In the genomic region with DNA sequence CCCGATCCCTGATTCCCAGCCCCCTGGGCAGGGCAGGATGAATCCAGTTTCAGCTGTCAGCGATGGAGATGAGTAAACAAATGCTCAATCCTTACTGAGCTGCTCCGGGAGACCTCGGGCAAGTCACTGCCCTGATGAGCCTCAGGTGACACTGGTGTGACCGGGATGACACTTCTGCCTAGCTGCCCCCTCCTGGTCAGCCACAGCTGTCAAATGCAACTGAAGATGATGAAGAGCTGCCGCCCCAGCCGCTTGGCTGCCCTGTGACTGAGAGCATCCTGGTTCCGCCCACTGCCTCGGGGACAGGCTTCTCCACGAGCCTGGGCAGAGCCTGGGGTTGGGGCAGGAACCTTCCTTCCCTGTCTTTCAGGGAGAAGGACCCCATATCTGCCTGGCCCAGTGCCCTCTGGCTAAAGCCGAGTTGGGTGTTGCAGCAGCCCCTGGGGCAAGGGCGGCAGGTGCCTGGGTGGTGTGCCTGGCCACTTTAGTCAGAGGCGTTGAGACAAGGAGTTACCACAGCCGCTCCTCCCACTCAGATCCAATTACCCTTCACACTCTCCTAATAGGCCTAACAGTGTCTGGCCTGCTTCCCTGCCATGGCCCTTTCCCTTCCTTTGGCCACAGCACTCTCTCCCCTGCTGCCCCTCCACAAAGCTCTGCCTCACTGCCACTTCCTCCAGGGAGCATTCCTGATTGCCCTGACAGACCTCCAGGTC, we compare ENCODE assay signal across 12 cellular contexts. TPM values are rescaled to one million over a fixed set of nuclear protein-coding genes. Genes with fewer than 3 reads are reported as not detected.
A peak's percentile ranks its signal among the peaks of the same experiment; 100 is the strongest.
DNase-seq lines count a peak whose midpoint lies in the region; ATAC-seq and TF ChIP-seq lines count a peak whose summit lies in the region.
"Had no signal": no experiment of that assay in that cellular context is flagged by ENCODE, and none has a peak within 500 bp of the region (broad histone marks: within the 10 kb centered on the region; RNA-seq: fewer than 3 reads in every experiment).

No MANE protein-coding gene starts in this region.

- peaks cover 28% of the 10 kb centered on the region for H3K27me3 Mint-ChIP-seq in nephron progenitor cell (ENCODE audit: low read depth, poor library complexity)
- H3K27me3 Mint-ChIP-seq: activated naive CD8-positive, alpha-beta T cell treated with anti-CD3 and anti-CD28 coated beads, Interleukin-2, amount 10 ng/mL, durations not matched to agents 7 days and 5 days had no signal

- ATAC-seq in HG03457 (IDR thresholded peaks at IDR 0.05; ENCODE audit: unreplicated experiment) (no peak), GM19023 (IDR thresholded peaks at IDR 0.05; ENCODE audit: unreplicated experiment) (no peak)

- TF ChIP-seq CTCF in nephron progenitor cell (IDR thresholded peaks at IDR 0.05): no peak

- no peak overlapping the region for H3K27ac Mint-ChIP-seq in nephron progenitor cell
- H3K27ac Mint-ChIP-seq: activated naive CD8-positive, alpha-beta T cell treated with anti-CD3 and anti-CD28 coated beads, Interleukin-2, amount 10 ng/mL, durations not matched to agents 7 days and 5 days had no signal

- H3K9me3 Mint-ChIP-seq in nephron progenitor cell: no peaks in the 10 kb centered on the region
- H3K9me3 Mint-ChIP-seq: activated naive CD8-positive, alpha-beta T cell treated with anti-CD3 and anti-CD28 coated beads, Interleukin-2, amount 10 ng/mL, durations not matched to agents 7 days and 5 days had no signal

- H3K4me3 Mint-ChIP-seq in nephron progenitor cell: no peak overlapping the region
- H3K4me3 Mint-ChIP-seq: activated naive CD8-positive, alpha-beta T cell treated with anti-CD3 and anti-CD28 coated beads, Interleukin-2, amount 10 ng/mL, durations not matched to agents 7 days and 5 days had no signal

- H3K36me3 Mint-ChIP-seq in nephron progenitor cell (ENCODE audit: low read depth): no peaks in the 10 kb centered on the region
- H3K36me3 Mint-ChIP-seq: activated naive CD8-positive, alpha-beta T cell treated with anti-CD3 and anti-CD28 coated beads, Interleukin-2, amount 10 ng/mL, durations not matched to agents 7 days and 5 days had no signal

- H3K4me1 Mint-ChIP-seq in nephron progenitor cell: peaks cover 26% of the 10 kb centered on the region

- DNase-seq in DMS53 (lab: John Stamatoyannopoulos, UW): peak; percentile 64
- peak; percentile 76 for DNase-seq in NCI-H2107 treated with DMSO at 0.1 percent for 48 hours (lab: John Stamatoyannopoulos, UW; ENCODE audit: unreplicated experiment)
- peak; percentile 22 for DNase-seq in nephron progenitor cell
- DNase-seq in occipital lobe (lab: John Stamatoyannopoulos, UW): no peak
- no peak for DNase-seq in kidney tubule cell (ENCODE audit: low spot score)
- DNase-seq: activated naive CD8-positive, alpha-beta T cell treated with anti-CD3 and anti-CD28 coated beads, Interleukin-2, amount 10 ng/mL, durations not matched to agents 7 days and 5 days; sigmoid colon had no signal

- H3K27ac ChIP-seq in cingulate gyrus (ENCODE audit: low read depth, low read length): peak overlapping the region; percentile 81
- H3K27ac ChIP-seq: vagina had no signal

RNA-seq across cellular contexts. Expression of a gene that starts 5.5 kb away (rescaled TPM):
- not detected for total RNA-seq in occipital lobe
- total RNA-seq: activated naive CD8-positive, alpha-beta T cell treated with anti-CD3 and anti-CD28 coated beads, Interleukin-2, amount 10 ng/mL, durations not matched to agents 7 days and 5 days; mononuclear cell; sigmoid colon; vagina had no signal

RNA-seq across cellular contexts. Expression of a gene that starts 37.2 kb away (rescaled TPM):
- total RNA-seq in occipital lobe: 51.5 TPM

RNA-seq across cellular contexts. Expression of a gene that starts 37.3 kb away (rescaled TPM):
- total RNA-seq in occipital lobe: 20.9 TPM

RNA-seq across cellular contexts. Expression of a gene that starts 37.7 kb away (rescaled TPM):
- total RNA-seq in occipital lobe: 2.5 TPM
- total RNA-seq: activated naive CD8-positive, alpha-beta T cell treated with anti-CD3 and anti-CD28 coated beads, Interleukin-2, amount 10 ng/mL, durations not matched to agents 7 days and 5 days; mononuclear cell had no signal

RNA-seq across cellular contexts. Expression of a gene that starts 51.4 kb away (rescaled TPM):
- not detected for total RNA-seq in occipital lobe
- total RNA-seq: mononuclear cell, sigmoid colon had no signal

Comparison
In these comparisons a context has a peak if more than half of its experiments do, and no peak if none do; other contexts are left out.
1. DNase-seq: peak in DMS53 (single experiment), NCI-H2107 treated with DMSO at 0.1 percent for 48 hours (single experiment) and nephron progenitor cell (single experiment); none in occipital lobe (single experiment) and kidney tubule cell (single experiment).